Comparison of ENCODE assay signal across 8 cellular contexts in genomic region chr1:145823565-145824498, GRCh38. TPM values are rescaled to one million over a fixed set of nuclear protein-coding genes. Genes with fewer than 3 reads are reported as not detected.
DNase-seq lines count a peak whose midpoint lies in the region; ATAC-seq and TF ChIP-seq lines count a peak whose summit lies in the region.

Gene POLR3C, plus strand, starts transcription at chr1:145824200. Its CDS starts 1,577 bp downstream, at chr1:145825777.
Gene RNF115, minus strand, starts transcription at chr1:145824095. Its CDS starts 222 bp downstream, at chr1:145823873.

- no peaks in the 10 kb centered on the region for H3K36me3 ChIP-seq in uterus

- H3K27me3 Mint-ChIP-seq in T-helper 2 cell treated with Interferon-gamma antibody and Interleukin-4, amounts not matched to agents 5 μg/mL and 100 μg/mL, for 36 hours (ENCODE audit: low read depth) = no peaks in the 10 kb centered on the region

- intact Hi-C loops in right cardiac atrium (cut with DNase I) = no loop called here
- intact Hi-C loops in uterus (cut with DNase I; ENCODE audit: low total_unique reads) = no loop called here

- H3K9me3 ChIP-seq in right cardiac atrium (ENCODE audit: control insufficient read depth, low read length) (no peaks in the 10 kb centered on the region), uterus (no peaks in the 10 kb centered on the region)

- no peaks in the 10 kb centered on the region for H3K9me3 Mint-ChIP-seq in T-helper 2 cell treated with Interferon-gamma antibody and Interleukin-4, amounts not matched to agents 5 μg/mL and 100 μg/mL, for 36 hours

- H3K27ac ChIP-seq in right cardiac atrium (ENCODE audit: low read length) (peak within 1 kb of the TSS; percentile 59), uterus (peak within 1 kb of the TSS; percentile 86 to 96)

- H3K4me1 Mint-ChIP-seq in T-helper 2 cell treated with Interferon-gamma antibody and Interleukin-4, amounts not matched to agents 5 μg/mL and 100 μg/mL, for 36 hours (ENCODE audit: low read depth) = peaks cover 28% of the 10 kb centered on the region

- no peaks in the 10 kb centered on the region for H3K27me3 ChIP-seq in right cardiac atrium (ENCODE audit: control insufficient read depth, insufficient read depth)
- H3K27me3 ChIP-seq in uterus = no peaks in the 10 kb centered on the region

- peaks cover 3% of the 10 kb centered on the region for H3K4me1 ChIP-seq in right cardiac atrium (ENCODE audit: control insufficient read depth, insufficient read depth, low read length)
- no peaks in the 10 kb centered on the region for H3K4me1 ChIP-seq in uterus

- peaks cover 38% of the 10 kb centered on the region for H3K36me3 Mint-ChIP-seq in T-helper 2 cell treated with Interferon-gamma antibody and Interleukin-4, amounts not matched to agents 5 μg/mL and 100 μg/mL, for 36 hours (ENCODE audit: low read depth)

- ATAC-seq in GM18502 (IDR thresholded peaks at IDR 0.05; ENCODE audit: poor library complexity, unreplicated experiment) (peak; percentile 82), HG02970 (IDR thresholded peaks at IDR 0.05; ENCODE audit: low FRiP score, unreplicated experiment) (peak; percentile 78), right cardiac atrium (peak; percentile 96 to 98)

- H3K4me3 Mint-ChIP-seq in T-helper 2 cell treated with Interferon-gamma antibody and Interleukin-4, amounts not matched to agents 5 μg/mL and 100 μg/mL, for 36 hours = peak within 1 kb of the TSS; percentile 99

- DNase-seq in NCI-H1930 (lab: John Stamatoyannopoulos, UW) (peak; percentile 81 to 84), anterior cingulate cortex (lab: John Stamatoyannopoulos, UW) (peak; percentile 27 to 95 (median 86)), right cardiac atrium (peak; percentile 94 to 97 (median 97)), putamen (ENCODE audit: low spot score) (peak; percentile 92), uterus (peak; percentile 88 to 90)
- DNase-seq in T-helper 2 cell treated with Interferon-gamma antibody and Interleukin-4, amounts not matched to agents 5 μg/mL and 100 μg/mL, for 36 hours (ENCODE audit: low spot score) = peak; percentile 81

- WGBS in right cardiac atrium = under 1% methylated on average over 89 of the region's 89 CpGs

- TF ChIP-seq CTCF in uterus (IDR thresholded peaks at IDR 0.05) = peak in 1 of 4 experiments; percentile 20

- peak within 1 kb of the TSS; percentile 92 for H3K27ac Mint-ChIP-seq in T-helper 2 cell treated with Interferon-gamma antibody and Interleukin-4, amounts not matched to agents 5 μg/mL and 100 μg/mL, for 36 hours

- peak; percentile 83 to 88 for TF ChIP-seq POLR2A in uterus (IDR thresholded peaks at IDR 0.05)

- H3K4me3 ChIP-seq in right cardiac atrium (ENCODE audit: low read length) = peak within 1 kb of the TSS; percentile 76
- H3K4me3 ChIP-seq in uterus = peak within 1 kb of the TSS; percentile 74 to 82

RNA-seq across cellular contexts. Expression of gene POLR3C, which starts in this region (rescaled TPM):
- total RNA-seq in right cardiac atrium = 10 to 100 TPM; 14.7 to 15.9 (median 14.8) TPM
- polyA plus RNA-seq in right cardiac atrium = 8.7 TPM
- 10 to 100 TPM; 36.0 to 49.2 (median 42.2) TPM for total RNA-seq in uterus

RNA-seq across cellular contexts. Expression of gene RNF115, which starts in this region (rescaled TPM):
- total RNA-seq in right cardiac atrium = 10 to 100 TPM; 38.6 to 53.0 (median 42.7) TPM
- polyA plus RNA-seq in right cardiac atrium = 26.4 TPM
- total RNA-seq in uterus = 10 to 100 TPM; 18.8 to 33.4 (median 27.8) TPM

Comparison
In these comparisons a context has a peak if more than half of its experiments do, and no peak if none do; other contexts are left out.
1. Peak in every context shown above with its lines: DNase-seq, ATAC-seq, H3K4me3 ChIP-seq and H3K27ac ChIP-seq.